ENCODE assay signal across 28 cellular contexts in genomic region chr4:76823516-76823915, GRCh38.
"Had no signal": no experiment of that assay in that cellular context is flagged by ENCODE, and none has a peak within 500 bp of the region (broad histone marks: within the 10 kb centered on the region; RNA-seq: fewer than 3 reads in every experiment).

No MANE protein-coding gene starts in this region.

- H3K4me2 ChIP-seq: hepatocyte, neural progenitor cell had no signal

- H3K4me3 Mint-ChIP-seq: endodermal cell; natural killer cell; neural progenitor cell; stimulated activated naive B cell treated with anti-CD40 and anti-IgM and Interleukin-4, amounts not matched to agents 10 μg/mL and 1 μg/mL and 100 μg/mL, for 72 hours; stimulated activated naive CD8-positive, alpha-beta T cell treated with anti-CD3 and anti-CD28 coated beads, Interleukin-15, Interleukin-2, amounts not matched to agents 100 ng/mL and 50 ng/mL, for 24 hours had no signal

- DNase-seq: effector CD8-positive, alpha-beta T cell; endodermal cell; foreskin keratinocyte; heart left ventricle; kidney; left ventricle myocardium superior; lower lobe of right lung; natural killer cell; ovary; posterior cingulate gyrus; psoas muscle; right cardiac atrium; sigmoid colon; stimulated activated CD4-positive, alpha-beta T cell treated with anti-CD3 and anti-CD28 coated beads, Interleukin-15, amount 100 ng/mL, for 24 hours; stimulated activated CD4-positive, alpha-beta T cell treated with anti-CD3 and anti-CD28 coated beads, Interleukin-2, amount 100 ng/mL, for 48 hours; stimulated activated naive B cell treated with anti-CD40 and anti-IgM and Interleukin-4, amounts not matched to agents 10 μg/mL and 1 μg/mL and 100 μg/mL, for 72 hours; transverse colon; upper lobe of right lung; uterus had no signal

- H3K4me3 ChIP-seq: gastroesophageal sphincter, heart left ventricle, hepatocyte, lower lobe of right lung, neural progenitor cell, ovary, psoas muscle, sigmoid colon, skin epidermis, thoracic aorta, transverse colon, upper lobe of right lung, uterus had no signal

- H3K4me1 ChIP-seq: foreskin keratinocyte, gastroesophageal sphincter, lower lobe of right lung, neural progenitor cell, psoas muscle, sigmoid colon, transverse colon, upper lobe of right lung, uterus had no signal

- H3K36me3 ChIP-seq: gastroesophageal sphincter, heart left ventricle, lower lobe of right lung, neural progenitor cell, ovary, sigmoid colon, thoracic aorta, transverse colon, upper lobe of right lung, uterus had no signal

- H3K27ac Mint-ChIP-seq: endodermal cell; natural killer cell; neural progenitor cell; stimulated activated naive B cell treated with anti-CD40 and anti-IgM and Interleukin-4, amounts not matched to agents 10 μg/mL and 1 μg/mL and 100 μg/mL, for 72 hours; stimulated activated naive CD8-positive, alpha-beta T cell treated with anti-CD3 and anti-CD28 coated beads, Interleukin-15, Interleukin-2, amounts not matched to agents 100 ng/mL and 50 ng/mL, for 24 hours had no signal

- H3K9ac ChIP-seq: neural progenitor cell had no signal

- H3K79me2 ChIP-seq: hepatocyte had no signal

- H2AFZ ChIP-seq: hepatocyte, neural progenitor cell had no signal

- ATAC-seq: esophagus mucosa; foreskin keratinocyte; gastroesophageal sphincter; heart left ventricle; left ventricle myocardium superior; lower lobe of right lung; natural killer cell; psoas muscle; right cardiac atrium; stimulated activated naive B cell treated with anti-CD40 and anti-IgM and Interleukin-4, amounts not matched to agents 10 μg/mL and 1 μg/mL and 100 μg/mL, for 72 hours; upper lobe of right lung had no signal

- H3K9me3 ChIP-seq: gastroesophageal sphincter, lower lobe of right lung, ovary, psoas muscle, sigmoid colon, thoracic aorta, transverse colon, upper lobe of right lung, uterus had no signal

- FAIRE-seq: colon, kidney had no signal

- H3K36me3 Mint-ChIP-seq: neural progenitor cell; stimulated activated naive B cell treated with anti-CD40 and anti-IgM and Interleukin-4, amounts not matched to agents 10 μg/mL and 1 μg/mL and 100 μg/mL, for 72 hours had no signal

- H3K4me1 Mint-ChIP-seq: endodermal cell; natural killer cell; stimulated activated naive B cell treated with anti-CD40 and anti-IgM and Interleukin-4, amounts not matched to agents 10 μg/mL and 1 μg/mL and 100 μg/mL, for 72 hours had no signal

- H3K27me3 ChIP-seq: gastroesophageal sphincter, heart left ventricle, hepatocyte, neural progenitor cell, ovary, sigmoid colon, transverse colon, upper lobe of right lung, uterus had no signal

- H3K27ac ChIP-seq: epithelial cell of prostate, foreskin keratinocyte, gastroesophageal sphincter, heart left ventricle, hepatocyte, lower lobe of right lung, neural progenitor cell, ovary, psoas muscle, sigmoid colon, skin epidermis, thoracic aorta, transverse colon, upper lobe of right lung, uterus had no signal
